In genomic region chr1:38826262-38826661, GRCh38 we compare ENCODE assay signal across 18 cellular contexts. TPM values are rescaled to one million over a fixed set of nuclear protein-coding genes. Genes with fewer than 3 reads are reported as not detected.
"Had no signal": no experiment of that assay in that cellular context is flagged by ENCODE, and none has a peak within 500 bp of the region (broad histone marks: within the 10 kb centered on the region; RNA-seq: fewer than 3 reads in every experiment).

No MANE protein-coding gene starts in this region.

- H3K27ac ChIP-seq: cardiac muscle cell, esophagus squamous epithelium, hepatocyte, left ventricle myocardium inferior, ovary, thoracic aorta, upper lobe of right lung had no signal

- H2AFZ ChIP-seq: hepatocyte had no signal

- H3K4me3 ChIP-seq: cardiac muscle cell, esophagus squamous epithelium, hepatocyte, left ventricle myocardium inferior, ovary, thoracic aorta, upper lobe of right lung had no signal

- H3K4me2 ChIP-seq: hepatocyte had no signal

- DNase-seq: activated CD4-positive, alpha-beta T cell treated with anti-CD3 and anti-CD28 coated beads for 1 hour; activated CD4-positive, alpha-beta T cell treated with anti-CD3 and anti-CD28 coated beads, Interleukin-2, amount 50 U/mL, for 4 hours; activated naive CD4-positive, alpha-beta T cell treated with anti-CD3 and anti-CD28 coated beads for 36 hours; activated naive CD8-positive, alpha-beta T cell treated with anti-CD3 and anti-CD28 coated beads, Interleukin-2, amount 50 U/mL, for 24 hours; activated T-cell treated with anti-CD3 and anti-CD28 coated beads for 4 hours; aorta; esophagus squamous epithelium; kidney; left ventricle myocardium inferior; naive B cell; ovary; stimulated activated CD4-positive, alpha-beta T cell treated with anti-CD3 and anti-CD28 coated beads, Interleukin-12 subunit alpha, Interleukin-12 subunit beta, amount 100 ng/mL, for 4 hours; stimulated activated CD4-positive, alpha-beta T cell treated with anti-CD3 and anti-CD28 coated beads, Interleukin-2, amount 100 ng/mL, for 24 hours; T1000; upper lobe of right lung had no signal

- H3K27me3 ChIP-seq: ovary had no signal

- H3K79me2 ChIP-seq: hepatocyte had no signal

- H3K9me3 ChIP-seq: esophagus squamous epithelium, left ventricle myocardium inferior, ovary, thoracic aorta, upper lobe of right lung had no signal

- H3K36me3 ChIP-seq: cardiac muscle cell, esophagus squamous epithelium, left ventricle myocardium inferior, ovary, thoracic aorta, upper lobe of right lung had no signal

RNA-seq across cellular contexts. Expression of gene GJA9, which starts 55.1 kb away (rescaled TPM):
- polyA plus RNA-seq: aorta, cardiac muscle cell, ovary had no signal
